Comparison of ENCODE assay signal across 16 cellular contexts in the genomic region with DNA sequence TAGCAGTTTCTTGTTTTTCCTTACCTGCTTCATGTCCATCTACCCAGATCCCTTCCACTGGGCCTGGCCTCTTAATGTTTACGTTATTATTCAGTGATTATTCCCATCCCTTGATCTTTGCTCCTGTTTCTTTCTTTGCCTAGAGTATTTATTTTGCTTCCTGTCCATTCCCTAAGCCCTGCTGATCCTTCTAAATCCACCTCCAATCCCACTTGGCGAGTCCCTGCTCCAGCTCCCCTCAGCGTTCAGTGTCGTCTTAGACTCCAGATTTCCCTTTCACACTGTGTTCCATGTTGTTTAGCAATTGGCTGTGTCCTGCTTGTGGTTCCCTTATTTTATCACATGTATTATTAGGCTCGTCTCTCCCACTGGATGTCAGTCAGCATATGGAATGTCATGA. TPM values are rescaled to one million over a fixed set of nuclear protein-coding genes. Genes with fewer than 3 reads are reported as not detected.
DNase-seq lines count a peak whose midpoint lies in the region; ATAC-seq and TF ChIP-seq lines count a peak whose summit lies in the region.
"Had no signal": no experiment of that assay in that cellular context is flagged by ENCODE, and none has a peak within 500 bp of the region (broad histone marks: within the 10 kb centered on the region; RNA-seq: fewer than 3 reads in every experiment).

No MANE protein-coding gene starts in this region.

- H3K4me2 ChIP-seq in parathyroid adenoma (ENCODE audit: low read length) = no peak overlapping the region

- H3K27ac ChIP-seq in KOPT-K1 (ENCODE audit: low read depth, low read length, poor library complexity, severe bottlenecking) (peak overlapping the region; percentile 82), parathyroid adenoma (peak overlapping the region; percentile 6), right atrium auricular region (no peak overlapping the region)
- H3K27ac ChIP-seq: SJCRH30 had no signal

- H3K4me1 ChIP-seq in parathyroid adenoma (peaks cover 50% of the 10 kb centered on the region), right atrium auricular region (peaks cover 0 to 48% of the 10 kb centered on the region in 2 donors)
- H3K4me1 ChIP-seq: SJCRH30 had no signal

- no peak overlapping the region for H2AFZ ChIP-seq in parathyroid adenoma

- no peak for ATAC-seq in central memory CD8-positive, alpha-beta T cell (replicated peaks; ENCODE audit: extremely low read depth, poor library complexity, severe bottlenecking)
- ATAC-seq: mucosa of descending colon had no signal

- H3K79me2 ChIP-seq in parathyroid adenoma = peaks cover 57% of the 10 kb centered on the region

- H3K27ac Mint-ChIP-seq in T-helper 2 cell treated with Interferon-gamma antibody and Interleukin-4, amounts not matched to agents 5 μg/mL and 100 μg/mL, for 36 hours = peak overlapping the region; percentile 43
- peak overlapping the region; percentile 35 for H3K27ac Mint-ChIP-seq in central memory CD8-positive, alpha-beta T cell (ENCODE audit: low read depth)

- H3K36me3 Mint-ChIP-seq in T-helper 2 cell treated with Interferon-gamma antibody and Interleukin-4, amounts not matched to agents 5 μg/mL and 100 μg/mL, for 36 hours (ENCODE audit: low read depth) = peaks cover 60% of the 10 kb centered on the region
- H3K36me3 Mint-ChIP-seq in central memory CD8-positive, alpha-beta T cell (ENCODE audit: insufficient read depth) = peaks cover 43% of the 10 kb centered on the region

- H3K27me3 Mint-ChIP-seq in T-helper 2 cell treated with Interferon-gamma antibody and Interleukin-4, amounts not matched to agents 5 μg/mL and 100 μg/mL, for 36 hours (ENCODE audit: low read depth) = no peaks in the 10 kb centered on the region
- no peaks in the 10 kb centered on the region for H3K27me3 Mint-ChIP-seq in central memory CD8-positive, alpha-beta T cell

- no peak overlapping the region for H3K9ac ChIP-seq in parathyroid adenoma

- peak overlapping the region; percentile 44 for H3K4me3 Mint-ChIP-seq in T-helper 2 cell treated with Interferon-gamma antibody and Interleukin-4, amounts not matched to agents 5 μg/mL and 100 μg/mL, for 36 hours
- H3K4me3 Mint-ChIP-seq in central memory CD8-positive, alpha-beta T cell = peak overlapping the region; percentile 27

- H3K9me3 ChIP-seq in KOPT-K1 (ENCODE audit: insufficient read depth, low read length, poor library complexity, severe bottlenecking) (no peaks in the 10 kb centered on the region), parathyroid adenoma (ENCODE audit: control insufficient read depth, low read length) (no peaks in the 10 kb centered on the region), right atrium auricular region (no peaks in the 10 kb centered on the region)
- H3K9me3 ChIP-seq: HAP-1, mucosa of descending colon, ovary, SJCRH30 had no signal

- H3K27me3 ChIP-seq in parathyroid adenoma (ENCODE audit: control insufficient read depth, insufficient read depth, low read length) = no peaks in the 10 kb centered on the region
- no peaks in the 10 kb centered on the region for H3K27me3 ChIP-seq in right atrium auricular region
- H3K27me3 ChIP-seq: ovary, SJCRH30 had no signal

- TF ChIP-seq CTCF in parathyroid adenoma (IDR thresholded peaks at IDR 0.05) = no peak
- no peak for TF ChIP-seq CTCF in right atrium auricular region (IDR thresholded peaks at IDR 0.05)

- H3K4me3 ChIP-seq in parathyroid adenoma (ENCODE audit: low read depth, low read length) (no peak overlapping the region), right atrium auricular region (no peak overlapping the region)
- H3K4me3 ChIP-seq: HAP-1, mucosa of descending colon, ovary, SJCRH30 had no signal

- H3K9me3 Mint-ChIP-seq in T-helper 2 cell treated with Interferon-gamma antibody and Interleukin-4, amounts not matched to agents 5 μg/mL and 100 μg/mL, for 36 hours = no peaks in the 10 kb centered on the region
- H3K9me3 Mint-ChIP-seq in central memory CD8-positive, alpha-beta T cell = no peaks in the 10 kb centered on the region

- no peak for DNase-seq in T-helper 2 cell treated with Interferon-gamma antibody and Interleukin-4, amounts not matched to agents 5 μg/mL and 100 μg/mL, for 36 hours (ENCODE audit: low spot score)
- DNase-seq in T-helper 2 cell (no peak), AML-193 (lab: John Stamatoyannopoulos, UW) (no peak), right atrium auricular region (ENCODE audit: low spot score) (no peak), retina (no peak)
- DNase-seq in central memory CD8-positive, alpha-beta T cell (ENCODE audit: low spot score in 2 of 2) = no peak
- DNase-seq: amniotic stem cell, KBM-7, mucosa of descending colon, NCI-H1436 treated with DMSO at 0.1 percent for 48 hours, substantia nigra had no signal

- peaks cover 54% of the 10 kb centered on the region for H3K4me1 Mint-ChIP-seq in T-helper 2 cell treated with Interferon-gamma antibody and Interleukin-4, amounts not matched to agents 5 μg/mL and 100 μg/mL, for 36 hours (ENCODE audit: low read depth)
- peaks cover 63% of the 10 kb centered on the region for H3K4me1 Mint-ChIP-seq in central memory CD8-positive, alpha-beta T cell

- H3K36me3 ChIP-seq in KOPT-K1 (ENCODE audit: insufficient read depth, low read length) (peaks cover 51% of the 10 kb centered on the region), parathyroid adenoma (ENCODE audit: control insufficient read depth, insufficient read depth, low read length) (no peaks in the 10 kb centered on the region), right atrium auricular region (peaks cover 6% of the 10 kb centered on the region)
- H3K36me3 ChIP-seq: ovary had no signal

RNA-seq across cellular contexts. Expression of gene PPP2R2D, which starts 7.3 kb away (rescaled TPM):
- 10 to 100 TPM; 23.8 to 30.6 TPM for total RNA-seq in right atrium auricular region

Comparison
In these comparisons a context has a peak if more than half of its experiments do, and no peak if none do; other contexts are left out.
1. H3K27ac ChIP-seq: peak in KOPT-K1 (single experiment) and parathyroid adenoma (single experiment); none in right atrium auricular region (0 of 2).